ENCODE assay signal across 16 cellular contexts in the genomic region with DNA sequence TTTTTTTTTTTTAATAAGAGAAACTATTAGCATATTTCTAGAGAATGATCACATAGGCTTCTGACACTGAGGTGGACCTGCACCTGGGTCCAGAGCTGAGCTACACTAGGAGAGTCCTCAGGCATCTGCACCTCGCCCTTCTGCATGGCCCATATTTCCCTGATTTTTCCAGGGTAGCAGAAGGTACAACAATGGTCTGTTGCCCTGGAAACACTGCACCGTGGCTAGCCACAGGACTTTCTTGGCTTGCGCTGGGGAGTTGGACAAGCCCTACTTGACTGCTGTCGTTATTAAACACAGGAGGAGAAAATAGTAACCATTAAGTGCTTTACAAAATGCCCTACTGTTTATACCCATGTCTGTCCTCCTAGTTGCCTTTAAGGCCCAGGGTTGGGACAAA.
"Had no signal": no experiment of that assay in that cellular context is flagged by ENCODE, and none has a peak within 500 bp of the region (broad histone marks: within the 10 kb centered on the region; RNA-seq: fewer than 3 reads in every experiment).

No MANE protein-coding gene starts in this region.

- ATAC-seq: mucosa of descending colon, pancreas, right cardiac atrium had no signal

- H3K27ac ChIP-seq: dorsolateral prefrontal cortex, heart right ventricle, neural progenitor cell, pancreas, tibial artery, upper lobe of left lung, vagina had no signal

- H3K4me1 ChIP-seq: heart right ventricle, neural progenitor cell, pancreas, upper lobe of left lung, vagina had no signal

- H3K4me3 ChIP-seq: dorsolateral prefrontal cortex, heart right ventricle, mucosa of descending colon, neural progenitor cell, pancreas, smooth muscle cell, tibial artery, upper lobe of left lung, vagina had no signal

- H3K9ac ChIP-seq: neural progenitor cell had no signal

- DNase-seq: cortex of kidney; effector CD8-positive, alpha-beta T cell; heart right ventricle; kidney glomerular epithelial cell; mammary epithelial cell; mucosa of descending colon; occipital lobe; pancreas; right cardiac atrium; stimulated activated CD4-positive, alpha-beta T cell treated with anti-CD3 and anti-CD28 coated beads, Interleukin-2, amount 100 ng/mL, for 48 hours; tibial artery; upper lobe of left lung had no signal

- H3K36me3 ChIP-seq: heart right ventricle, neural progenitor cell, pancreas, tibial artery, upper lobe of left lung, vagina had no signal

- H2AFZ ChIP-seq: neural progenitor cell had no signal

- H3K4me2 ChIP-seq: neural progenitor cell, smooth muscle cell had no signal

- H3K9me3 ChIP-seq: heart right ventricle, mucosa of descending colon, pancreas, tibial artery, upper lobe of left lung, vagina had no signal

- H3K27me3 ChIP-seq: heart right ventricle, neural progenitor cell, pancreas, tibial artery, upper lobe of left lung, vagina had no signal
